Comparison of ENCODE assay signal across 14 cellular contexts in the genomic region with DNA sequence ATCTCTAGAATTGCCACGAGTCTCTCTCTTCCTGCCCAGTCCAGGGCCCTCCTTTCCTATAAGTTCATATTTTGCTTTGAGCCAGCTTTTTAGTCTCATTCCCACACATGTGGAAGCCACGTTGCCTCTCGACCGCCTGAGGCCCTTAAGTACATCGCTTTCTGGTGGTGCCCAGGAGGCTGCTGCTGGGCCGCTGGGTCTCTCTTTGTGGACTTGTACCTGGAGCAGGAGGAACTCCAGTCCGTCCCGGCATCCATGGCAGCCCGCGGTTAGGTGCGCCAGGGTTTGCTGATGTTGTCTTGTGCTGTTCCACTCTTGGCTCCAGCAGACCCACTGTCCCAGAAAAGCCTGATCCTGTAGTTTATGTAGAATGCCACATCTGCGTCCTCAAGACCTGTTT.
"Had no signal": no experiment of that assay in that cellular context is flagged by ENCODE, and none has a peak within 500 bp of the region (broad histone marks: within the 10 kb centered on the region; RNA-seq: fewer than 3 reads in every experiment).

No MANE protein-coding gene starts in this region.

- H3K9me3 ChIP-seq: esophagus muscularis mucosa, tibial artery had no signal

- H3K27me3 ChIP-seq: dorsolateral prefrontal cortex, esophagus muscularis mucosa, tibial artery had no signal

- H3K27ac ChIP-seq: dorsolateral prefrontal cortex, esophagus muscularis mucosa, tibial artery had no signal

- H3K4me3 Mint-ChIP-seq: activated naive CD8-positive, alpha-beta T cell treated with anti-CD3 and anti-CD28 coated beads for 36 hours; activated T-cell treated with anti-CD3 and anti-CD28 coated beads, Interleukin-2, amount 50 U/mL, for 24 hours; immature natural killer cell; nephron progenitor cell; T-helper 1 cell treated with Interleukin-12 subunit alpha and Interleukin-12 subunit beta and Interleukin-4 antibody, amounts not matched to agents 30 μg/mL and 1 μg/mL, for 36 hours; WTC11 had no signal

- H3K27me3 Mint-ChIP-seq: activated naive CD8-positive, alpha-beta T cell treated with anti-CD3 and anti-CD28 coated beads for 36 hours; activated T-cell treated with anti-CD3 and anti-CD28 coated beads, Interleukin-2, amount 50 U/mL, for 24 hours had no signal

- ATAC-seq: left cardiac atrium, WTC11 had no signal

- H3K9me3 Mint-ChIP-seq: activated naive CD8-positive, alpha-beta T cell treated with anti-CD3 and anti-CD28 coated beads for 36 hours; activated T-cell treated with anti-CD3 and anti-CD28 coated beads, Interleukin-2, amount 50 U/mL, for 24 hours; immature natural killer cell; nephron progenitor cell; T-helper 1 cell treated with Interleukin-12 subunit alpha and Interleukin-12 subunit beta and Interleukin-4 antibody, amounts not matched to agents 30 μg/mL and 1 μg/mL, for 36 hours; WTC11 had no signal

- H3K4me1 ChIP-seq: tibial artery had no signal

- DNase-seq: activated gamma-delta T cell; activated naive CD8-positive, alpha-beta T cell treated with anti-CD3 and anti-CD28 coated beads for 36 hours; anterior cingulate cortex; dorsolateral prefrontal cortex; glutamatergic neuron; immature natural killer cell; left cardiac atrium; nephron progenitor cell; stimulated activated CD4-positive, alpha-beta T cell treated with anti-CD3 and anti-CD28 coated beads, Interleukin-15, amount 100 ng/mL, for 24 hours; tibial artery had no signal

- H3K4me1 Mint-ChIP-seq: activated naive CD8-positive, alpha-beta T cell treated with anti-CD3 and anti-CD28 coated beads for 36 hours; immature natural killer cell; WTC11 had no signal

- H3K27ac Mint-ChIP-seq: activated naive CD8-positive, alpha-beta T cell treated with anti-CD3 and anti-CD28 coated beads for 36 hours; activated T-cell treated with anti-CD3 and anti-CD28 coated beads, Interleukin-2, amount 50 U/mL, for 24 hours; nephron progenitor cell; T-helper 1 cell treated with Interleukin-12 subunit alpha and Interleukin-12 subunit beta and Interleukin-4 antibody, amounts not matched to agents 30 μg/mL and 1 μg/mL, for 36 hours; WTC11 had no signal

- H3K4me3 ChIP-seq: dorsolateral prefrontal cortex, esophagus muscularis mucosa, tibial artery had no signal
